In genomic region chr1:236039736-236040670, GRCh38 we compare ENCODE assay signal across 1 cellular context.
TF ChIP-seq lines count a peak whose summit lies in the region.

No MANE protein-coding gene starts in this region.

TF ChIP-seq in HepG2, 621 proteins besides CTCF, POLR2A, EP300 and RAD21 (continued from another document and continues in another):
- peak; percentile 61; the same call in 1 of the 2 replicates for TF ChIP-seq ZBED4 (CRISPR knock-in tag; IDR thresholded peaks at IDR 0.05; ENCODE audit: borderline replicate concordance)
- TF ChIP-seq AFF4 (CRISPR knock-in tag; IDR thresholded peaks at IDR 0.05), result no peak
- TF ChIP-seq ZBTB40 (IDR thresholded peaks at IDR 0.05), result no peak
- TF ChIP-seq ZBTB40 (CRISPR knock-in tag; IDR thresholded peaks at IDR 0.05), result no peak
- TF ChIP-seq CREB1 (IDR thresholded peaks at IDR 0.05), result no peak
- TF ChIP-seq CREB1 (CRISPR knock-in tag; IDR thresholded peaks at IDR 0.05), result peak; percentile 47; the same call in 1 of the 2 replicates
- no peak for TF ChIP-seq ZNF746 (CRISPR knock-in tag; IDR thresholded peaks at IDR 0.05)
- TF ChIP-seq ZNF503 (CRISPR knock-in tag; IDR thresholded peaks at IDR 0.05), result peak; percentile 64; the same call in 1 of the 2 replicates
- TF ChIP-seq MIER2 (CRISPR knock-in tag; IDR thresholded peaks at IDR 0.05), result peak; percentile 50; the same call in 1 of the 2 replicates
- peak; percentile 65; the same call in 1 of the 2 replicates for TF ChIP-seq MYC (CRISPR knock-in tag; IDR thresholded peaks at IDR 0.05; ENCODE audit: borderline replicate concordance)
- TF ChIP-seq FOXK1 (CRISPR knock-in tag; IDR thresholded peaks at IDR 0.05; ENCODE audit: borderline replicate concordance, low read depth), result peak; percentile 82; the same call in 1 of the 2 replicates
- 0 out of 2 replicates have a peak, but pooled peaks have one; percentile 66 for TF ChIP-seq ZNF878 (CRISPR knock-in tag; IDR thresholded peaks at IDR 0.05)
- TF ChIP-seq ADNP (CRISPR knock-in tag; IDR thresholded peaks at IDR 0.05), result no peak
- peak; percentile 59 for TF ChIP-seq ASH2L (IDR thresholded peaks at IDR 0.05; ENCODE audit: insufficient read length, low read depth, low read length)
- no peak for TF ChIP-seq ZNF766 (CRISPR knock-in tag; IDR thresholded peaks at IDR 0.05; ENCODE audit: borderline replicate concordance)
- no peak for TF ChIP-seq SMAD3 (CRISPR knock-in tag; IDR thresholded peaks at IDR 0.05)
- TF ChIP-seq CEBPB (IDR thresholded peaks at IDR 0.05; ENCODE audit: borderline replicate concordance, low read depth, low read length), result peak; percentile 61; the same call in 1 of the 2 replicates
- 0 out of 2 replicates have a peak, but pooled peaks have one; percentile 19 for TF ChIP-seq STAG1 (CRISPR knock-in tag; IDR thresholded peaks at IDR 0.05)
- peak; percentile 64; the same call in 1 of the 2 replicates for TF ChIP-seq ZSCAN9 (CRISPR knock-in tag; IDR thresholded peaks at IDR 0.05; ENCODE audit: borderline replicate concordance)
- no peak for TF ChIP-seq MXD3 (CRISPR knock-in tag; IDR thresholded peaks at IDR 0.05)
- no peak for TF ChIP-seq AGO1 (IDR thresholded peaks at IDR 0.05; ENCODE audit: low read depth, low read length, poor library complexity, severe bottlenecking)
- peak; percentile 81; the same call in 1 of the 2 replicates for TF ChIP-seq TGIF2 (CRISPR knock-in tag; IDR thresholded peaks at IDR 0.05)
- no peak for TF ChIP-seq ZNF512B (CRISPR knock-in tag; IDR thresholded peaks at IDR 0.05; ENCODE audit: borderline replicate concordance)
- TF ChIP-seq REST (IDR thresholded peaks at IDR 0.05; ENCODE audit: borderline replicate concordance in 1 of 2, low read depth in 1 of 2, low read length in 2 of 2), result peak in 1 of 2 experiments; percentile 48; a peak in 1 of 4 replicates
- no peak for TF ChIP-seq SIX4 (CRISPR knock-in tag; IDR thresholded peaks at IDR 0.05)
- TF ChIP-seq PHF5A (CRISPR knock-in tag; IDR thresholded peaks at IDR 0.05; ENCODE audit: low read depth, unreplicated experiment), result peak; percentile 94
- TF ChIP-seq ZNF224 (CRISPR knock-in tag; IDR thresholded peaks at IDR 0.05), result no peak
